8 cellular contexts compared by ENCODE assay signal in the genomic region with DNA sequence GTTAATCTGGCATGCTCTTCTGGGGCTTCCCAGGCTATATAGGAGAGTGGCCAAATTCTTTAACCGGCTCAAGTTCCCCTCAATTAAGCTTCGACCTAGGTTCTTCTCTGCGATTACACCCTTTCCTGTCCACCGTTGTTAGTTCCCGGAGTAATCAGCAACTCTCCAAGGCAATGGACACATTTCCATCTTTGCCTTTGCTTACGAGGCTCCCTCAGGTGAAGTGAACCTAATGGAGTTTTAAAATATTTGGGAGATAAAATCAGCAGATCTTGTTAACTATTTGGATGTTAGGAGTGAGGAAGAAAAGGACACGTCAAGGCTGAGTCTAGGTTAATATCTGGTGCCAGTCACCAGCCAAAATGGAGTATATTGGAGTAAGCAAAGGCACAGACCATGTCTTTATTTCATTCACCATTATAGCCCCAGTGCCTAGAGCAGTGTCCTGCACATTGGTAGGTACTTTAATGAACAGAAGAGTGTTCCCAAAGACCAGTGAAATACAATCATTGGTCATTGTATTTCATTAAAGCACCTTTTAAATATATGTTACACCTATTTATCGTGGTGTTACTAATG. TPM values are rescaled to one million over a fixed set of nuclear protein-coding genes. Genes with fewer than 3 reads are reported as not detected.
DNase-seq lines count a peak whose midpoint lies in the region; ATAC-seq and TF ChIP-seq lines count a peak whose summit lies in the region.

No MANE protein-coding gene starts in this region.

- no peaks in the 10 kb centered on the region for H4K20me1 ChIP-seq in PC-3 (ENCODE audit: low read length)

- peak overlapping the region; percentile 91 for H3K4me2 ChIP-seq in PC-3 (ENCODE audit: low read length)

- BruUV-seq in PC-3 (replicated peaks; lab: Mats Ljungman, UMichigan), result TSS peak; percentile 85

- TF ChIP-seq POLR2A in esophagus squamous epithelium (IDR thresholded peaks at IDR 0.05), result no peak

- H3K36me3 ChIP-seq in PC-3 (ENCODE audit: low read depth, low read length) (peaks cover 5% of the 10 kb centered on the region; the same call in 1 of the 2 replicates), esophagus squamous epithelium (peaks cover 0 to 46% (median 7%) of the 10 kb centered on the region in 3 donors)

- POLR2A ChIA-PET in PC-3 (lab: Charles Lee; ENCODE audit: unreplicated experiment), result no interaction called here

- H3K4me1 ChIP-seq in PC-3 (ENCODE audit: insufficient read depth, low read length) (peaks cover 8% of the 10 kb centered on the region; the same call in 1 of the 2 replicates), esophagus squamous epithelium (peaks cover 12 to 46% (median 26%) of the 10 kb centered on the region in 3 donors)

- intact Hi-C loops in PC-3 (cut with micrococcal nuclease) (no loop called here), esophagus squamous epithelium (cut with DNase I) (no loop called here)

- TF ChIP-seq CTCF in PC-3 (conservative IDR thresholded peaks at IDR 0.05; ENCODE audit: low read depth, low read length) (no peak), esophagus squamous epithelium (IDR thresholded peaks at IDR 0.05) (no peak)

- CTCF ChIA-PET in PC-3 (lab: Charles Lee), result no interaction called here

- H3K27me3 ChIP-seq in PC-3 (ENCODE audit: low read length) (no peaks in the 10 kb centered on the region), esophagus squamous epithelium (no peaks in the 10 kb centered on the region)

- 3 to 5% methylated on average over 6 to 8 of the region's 8 CpGs for WGBS in esophagus squamous epithelium, 2 donors

- no peak overlapping the region for H3K27ac ChIP-seq in PC-3 (ENCODE audit: low read length)
- H3K27ac ChIP-seq in esophagus squamous epithelium, result peak overlapping the region; percentile 92 to 99 (median 96)

- ATAC-seq in PC-3, result no peak
- ATAC-seq in GM19035 (IDR thresholded peaks at IDR 0.05; ENCODE audit: unreplicated experiment), result no peak

- DNase-seq in NCI-H2171 treated with DMSO at 0.1 percent for 48 hours (lab: John Stamatoyannopoulos, UW) (peak; percentile 24), NCI-H2171 (lab: John Stamatoyannopoulos, UW) (no peak), PC-3 (no peak), esophagus squamous epithelium (lab: John Stamatoyannopoulos, UW) (no peak), skeletal muscle cell (ENCODE audit: low read depth) (no peak), GM03348 (ENCODE audit: low spot score) (no peak), SIG-M5 treated with dmso at 0.1 percent for 504 hours (lab: John Stamatoyannopoulos, UW; ENCODE audit: unreplicated experiment) (no peak)

- no peaks in the 10 kb centered on the region for H3F3A ChIP-seq in PC-3 (ENCODE audit: low read length, unreplicated experiment)

- H3K9me3 ChIP-seq in PC-3 (ENCODE audit: low read length), result no peaks in the 10 kb centered on the region
- H3K9me3 ChIP-seq in esophagus squamous epithelium, result no peaks in the 10 kb centered on the region

- H2AFZ ChIP-seq in PC-3 (ENCODE audit: low read length), result peak overlapping the region; percentile 92

- H3K9me2 ChIP-seq in PC-3 (replicated peaks; ENCODE audit: low read length), result no peaks in the 10 kb centered on the region

- peaks cover 53% of the 10 kb centered on the region for H3K79me2 ChIP-seq in PC-3 (ENCODE audit: low read length)

- peak overlapping the region; percentile 85 for H3K9ac ChIP-seq in PC-3 (ENCODE audit: low read length)

- H3K4me3 ChIP-seq in PC-3 (ENCODE audit: low read length) (peak overlapping the region; percentile 72), esophagus squamous epithelium (peak overlapping the region; percentile 68 to 96 (median 84)), skeletal muscle cell (ENCODE audit: low read depth, low read length) (peak overlapping the region; percentile 88)

RNA-seq across cellular contexts. Expression of a gene that starts 0.5 kb away (rescaled TPM):
- total RNA-seq in PC-3 (2014; rRNA removed) (20.9 and 27.6 TPM in 2 replicates), esophagus squamous epithelium (10 to 100 TPM; 12.8 to 31.7 (median 24.1) TPM)

RNA-seq across cellular contexts. Expression of a gene that starts 0.6 kb away (rescaled TPM):
- total RNA-seq in PC-3 (2014; rRNA removed) (3.2 and 4.4 TPM in 2 replicates), esophagus squamous epithelium (10 to 100 TPM in 3 of 4 donors, 1 to 10 TPM in 1; 7.1 to 35.3 (median 15.2) TPM)

RNA-seq across cellular contexts. Expression of a gene that starts 59.9 kb away (rescaled TPM):
- total RNA-seq in PC-3 (2014; rRNA removed), result 24.2 and 25.7 TPM in 2 replicates
- total RNA-seq in esophagus squamous epithelium, result 10 to 100 TPM in 3 of 4 donors, 1 to 10 TPM in 1; 9.2 to 34.3 (median 12.7) TPM
